In genomic region chrX:71543316-71543715, GRCh38 we compare ENCODE assay signal across 9 cellular contexts. TPM values are rescaled to one million over a fixed set of nuclear protein-coding genes. Genes with fewer than 3 reads are reported as not detected.
DNase-seq lines count a peak whose midpoint lies in the region; ATAC-seq, FAIRE-seq and TF ChIP-seq lines count a peak whose summit lies in the region.
"Had no signal": no experiment of that assay in that cellular context is flagged by ENCODE, and none has a peak within 500 bp of the region (broad histone marks: within the 10 kb centered on the region; RNA-seq: fewer than 3 reads in every experiment).

No MANE protein-coding gene starts in this region.

- H3K36me3 Mint-ChIP-seq in CD4-positive, CD25-positive, alpha-beta regulatory T cell: peaks cover 25% of the 10 kb centered on the region
- H3K36me3 Mint-ChIP-seq in astrocyte (ENCODE audit: low read depth, unreplicated experiment): peaks cover 2% of the 10 kb centered on the region
- peaks cover 19% of the 10 kb centered on the region for H3K36me3 Mint-ChIP-seq in mesothelial cell of epicardium
- H3K36me3 Mint-ChIP-seq in endothelial cell (ENCODE audit: low read depth, unreplicated experiment): peaks cover 12% of the 10 kb centered on the region

- FAIRE-seq in astrocyte (lab: Jason Lieb, UNC): peak; percentile 37

- 49 to 64% (median 57%) methylated on average over 2 of the region's 2 CpGs for whole genome bisulfite sequencing in spleen, 5 donors

- peaks cover 97% of the 10 kb centered on the region for H3K79me2 ChIP-seq in astrocyte (ENCODE audit: insufficient read depth, low read length)

- peak; percentile 23 to 29 for ATAC-seq in CD4-positive, CD25-positive, alpha-beta regulatory T cell (ENCODE audit: low read depth in 2 of 2)

- no peak for DNase-seq in CD4-positive, CD25-positive, alpha-beta regulatory T cell
- DNase-seq in MG63 (peak; percentile 46), astrocyte (ENCODE audit: low read depth) (peak; percentile 80), lung microvascular endothelial cell (ENCODE audit: low read depth in 2 of 2) (peak; percentile 72 to 87), spleen (no peak), mesothelial cell of epicardium (ENCODE audit: low spot score in 2 of 2, unreplicated experiment in 2 of 2) (no peak), endothelial cell (ENCODE audit: low spot score) (no peak), NCI-H510A treated with DMSO at 0.1 percent for 48 hours (lab: John Stamatoyannopoulos, UW) (no peak)
- DNase-seq: activated CD4-positive, CD25-positive, alpha-beta regulatory T cell had no signal

- H3K36me3 ChIP-seq in CD4-positive, CD25-positive, alpha-beta regulatory T cell (ENCODE audit: control insufficient read depth, insufficient read depth, low read length): peaks cover 58% of the 10 kb centered on the region
- H3K36me3 ChIP-seq in MG63: peaks cover 59% of the 10 kb centered on the region
- peaks cover 28% of the 10 kb centered on the region for H3K36me3 ChIP-seq in astrocyte (ENCODE audit: insufficient read depth, low read length)
- peaks cover 0 to 62% (median 25%) of the 10 kb centered on the region in 6 donors for H3K36me3 ChIP-seq in spleen

- peaks cover 40% of the 10 kb centered on the region for H3K4me1 ChIP-seq in CD4-positive, CD25-positive, alpha-beta regulatory T cell (ENCODE audit: control insufficient read depth, insufficient read depth, low read length, poor library complexity, severe bottlenecking)
- peaks cover 21% of the 10 kb centered on the region for H3K4me1 ChIP-seq in astrocyte (ENCODE audit: insufficient read depth, low read length)
- peaks cover 33 to 87% (median 65%) of the 10 kb centered on the region in 6 donors for H3K4me1 ChIP-seq in spleen

- intact Hi-C loops in spleen (cut with DNase I; ENCODE audit: low total_unique reads): no loop called here

- H3K9ac ChIP-seq in astrocyte (ENCODE audit: low read length): peak overlapping the region; percentile 46

- H3K9me3 Mint-ChIP-seq in CD4-positive, CD25-positive, alpha-beta regulatory T cell: no peaks in the 10 kb centered on the region
- no peaks in the 10 kb centered on the region for H3K9me3 Mint-ChIP-seq in astrocyte (ENCODE audit: unreplicated experiment)
- H3K9me3 Mint-ChIP-seq in mesothelial cell of epicardium: peaks cover 18% of the 10 kb centered on the region
- no peaks in the 10 kb centered on the region for H3K9me3 Mint-ChIP-seq in endothelial cell (ENCODE audit: unreplicated experiment)

- no peak for TF ChIP-seq POLR2A in spleen (IDR thresholded peaks at IDR 0.05)

- H3K27ac Mint-ChIP-seq in CD4-positive, CD25-positive, alpha-beta regulatory T cell: peak overlapping the region; percentile 34 to 78 (median 51)
- H3K27ac Mint-ChIP-seq in astrocyte (ENCODE audit: unreplicated experiment): no peak overlapping the region
- no peak overlapping the region for H3K27ac Mint-ChIP-seq in mesothelial cell of epicardium
- H3K27ac Mint-ChIP-seq in endothelial cell (ENCODE audit: unreplicated experiment): no peak overlapping the region

- H3K4me3 ChIP-seq in CD4-positive, CD25-positive, alpha-beta regulatory T cell (ENCODE audit: low read depth, low read length): peak overlapping the region; percentile 84
- H3K4me3 ChIP-seq in MG63 (no peak overlapping the region), astrocyte (ENCODE audit: insufficient read depth, low read depth, low read length) (no peak overlapping the region), spleen (no peak overlapping the region)

- TF ChIP-seq CTCF in astrocyte (IDR thresholded peaks at IDR 0.05; ENCODE audit: insufficient read depth, low read depth, low read length): no peak
- TF ChIP-seq CTCF in spleen (IDR thresholded peaks at IDR 0.05 in 8 of 11, conservative IDR thresholded peaks at IDR 0.05 in 3 of 11): no peak
- TF ChIP-seq CTCF in mesothelial cell of epicardium (IDR thresholded peaks at IDR 0.05; ENCODE audit: unreplicated experiment): no peak
- TF ChIP-seq CTCF in endothelial cell (IDR thresholded peaks at IDR 0.05; ENCODE audit: unreplicated experiment): no peak

- no peak overlapping the region for H2AFZ ChIP-seq in astrocyte (ENCODE audit: low read depth, low read length)

- peaks cover 70% of the 10 kb centered on the region for H4K20me1 ChIP-seq in astrocyte (ENCODE audit: insufficient read depth, low read length)

- peaks cover 7 to 56% (median 41%) of the 10 kb centered on the region in 4 donors for H3K4me1 Mint-ChIP-seq in CD4-positive, CD25-positive, alpha-beta regulatory T cell
- peaks cover 33% of the 10 kb centered on the region for H3K4me1 Mint-ChIP-seq in astrocyte (ENCODE audit: low read depth, unreplicated experiment)
- H3K4me1 Mint-ChIP-seq in mesothelial cell of epicardium: peaks cover 11% of the 10 kb centered on the region
- H3K4me1 Mint-ChIP-seq in endothelial cell (ENCODE audit: unreplicated experiment): peaks cover 35% of the 10 kb centered on the region

- H3K27me3 ChIP-seq in CD4-positive, CD25-positive, alpha-beta regulatory T cell (ENCODE audit: control insufficient read depth, insufficient read depth, low read length): no peaks in the 10 kb centered on the region
- H3K27me3 ChIP-seq in MG63 (no peaks in the 10 kb centered on the region), astrocyte (ENCODE audit: insufficient read depth, low read length) (no peaks in the 10 kb centered on the region), spleen (replicated peaks in 1 of 7) (no peaks in the 10 kb centered on the region)

- H3K27me3 Mint-ChIP-seq in CD4-positive, CD25-positive, alpha-beta regulatory T cell: no peaks in the 10 kb centered on the region
- H3K27me3 Mint-ChIP-seq in astrocyte (ENCODE audit: low read depth, unreplicated experiment) (no peaks in the 10 kb centered on the region), mesothelial cell of epicardium (ENCODE audit: low read depth) (no peaks in the 10 kb centered on the region), endothelial cell (ENCODE audit: unreplicated experiment) (no peaks in the 10 kb centered on the region)

- peak overlapping the region; percentile 22 to 90 (median 66) for H3K4me3 Mint-ChIP-seq in CD4-positive, CD25-positive, alpha-beta regulatory T cell
- H3K4me3 Mint-ChIP-seq in astrocyte (ENCODE audit: unreplicated experiment) (no peak overlapping the region), mesothelial cell of epicardium (no peak overlapping the region), endothelial cell (ENCODE audit: unreplicated experiment) (no peak overlapping the region)

- H3K9me3 ChIP-seq in CD4-positive, CD25-positive, alpha-beta regulatory T cell (ENCODE audit: control insufficient read depth in 2 of 2, low read length in 2 of 2): no peaks in the 10 kb centered on the region
- no peaks in the 10 kb centered on the region for H3K9me3 ChIP-seq in MG63
- H3K9me3 ChIP-seq in astrocyte (ENCODE audit: insufficient read depth, low read depth, low read length): no peaks in the 10 kb centered on the region
- no peaks in the 10 kb centered on the region for H3K9me3 ChIP-seq in spleen

- H3K4me2 ChIP-seq in astrocyte (ENCODE audit: low read length): peak overlapping the region; percentile 55

- no peak overlapping the region for H3K27ac ChIP-seq in CD4-positive, CD25-positive, alpha-beta regulatory T cell (ENCODE audit: insufficient read depth, low read length, poor library complexity, severe bottlenecking)
- H3K27ac ChIP-seq in astrocyte (ENCODE audit: low read depth, low read length): peak overlapping the region; percentile 78
- peak overlapping the region in 3 of 8 donors; percentile 4 to 60 (median 50) for H3K27ac ChIP-seq in spleen

RNA-seq across cellular contexts. Expression of gene OGT, which starts 10.4 kb away (rescaled TPM):
- total RNA-seq in CD4-positive, CD25-positive, alpha-beta regulatory T cell: 557 TPM
- polyA plus RNA-seq in CD4-positive, CD25-positive, alpha-beta regulatory T cell: 10 to 100 TPM; 27.7 to 45.3 (median 37.0) TPM
- 47.0 and 68.8 TPM in 2 replicates for total RNA-seq in MG63 (2014; rRNA removed; shearing (Covaris generic); ENCODE audit: low replicate concordance)
- total RNA-seq in astrocyte: 139 and 140 TPM in 2 replicates
- total RNA-seq in lung microvascular endothelial cell: 59.1 and 83.1 TPM in 2 replicates
- 100 to 1,000 TPM; 216 to 393 (median 242) TPM for total RNA-seq in spleen
- 100 to 1,000 TPM in 1 of 3 donors, 10 to 100 TPM in 2; 76.8 to 101 (median 87.3) TPM for polyA plus RNA-seq in spleen
- 201 to 206 TPM (median 202 TPM) in 3 replicates for total RNA-seq in mesothelial cell of epicardium
- 139 TPM for total RNA-seq in endothelial cell (ENCODE audit: unreplicated experiment)

RNA-seq across cellular contexts. Expression of gene GCNA, which starts 34.9 kb away (rescaled TPM):
- 3.7 TPM for total RNA-seq in CD4-positive, CD25-positive, alpha-beta regulatory T cell
- polyA plus RNA-seq in CD4-positive, CD25-positive, alpha-beta regulatory T cell: under 1 TPM; 0.20 to 0.65 (median 0.49) TPM
- total RNA-seq in MG63 (2014; rRNA removed; shearing (Covaris generic); ENCODE audit: low replicate concordance): 1.1 and 1.4 TPM in 2 replicates
- 2.2 and 2.4 TPM in 2 replicates for total RNA-seq in astrocyte
- total RNA-seq in lung microvascular endothelial cell: 0.44 and 1.8 TPM in 2 replicates
- 10 to 100 TPM in 1 of 7 donors, 1 to 10 TPM in 6; 1.9 to 12.8 (median 4.4) TPM for total RNA-seq in spleen
- polyA plus RNA-seq in spleen: 1 to 10 TPM; 1.8 to 2.4 (median 1.9) TPM
- 0.84 to 1.1 TPM (median 0.94 TPM) in 3 replicates for total RNA-seq in mesothelial cell of epicardium
- 3.0 TPM for total RNA-seq in endothelial cell (ENCODE audit: unreplicated experiment)

Comparison
In these comparisons a context has a peak if more than half of its experiments do, and no peak if none do; other contexts are left out.
1. DNase-seq: peak in MG63 (single experiment), astrocyte (single experiment) and lung microvascular endothelial cell (2 of 2); none in CD4-positive, CD25-positive, alpha-beta regulatory T cell (0 of 3), spleen (single experiment), mesothelial cell of epicardium (0 of 2), endothelial cell (single experiment) and NCI-H510A treated with DMSO at 0.1 percent for 48 hours (single experiment).
2. H3K27ac Mint-ChIP-seq: peak in CD4-positive, CD25-positive, alpha-beta regulatory T cell (3 of 3); none in astrocyte (single experiment), mesothelial cell of epicardium (single experiment) and endothelial cell (single experiment).
3. H3K4me3 Mint-ChIP-seq: peak in CD4-positive, CD25-positive, alpha-beta regulatory T cell (4 of 4); none in astrocyte (single experiment), mesothelial cell of epicardium (single experiment) and endothelial cell (single experiment).